ENCODE assay signal across 8 cellular contexts in the genomic region with DNA sequence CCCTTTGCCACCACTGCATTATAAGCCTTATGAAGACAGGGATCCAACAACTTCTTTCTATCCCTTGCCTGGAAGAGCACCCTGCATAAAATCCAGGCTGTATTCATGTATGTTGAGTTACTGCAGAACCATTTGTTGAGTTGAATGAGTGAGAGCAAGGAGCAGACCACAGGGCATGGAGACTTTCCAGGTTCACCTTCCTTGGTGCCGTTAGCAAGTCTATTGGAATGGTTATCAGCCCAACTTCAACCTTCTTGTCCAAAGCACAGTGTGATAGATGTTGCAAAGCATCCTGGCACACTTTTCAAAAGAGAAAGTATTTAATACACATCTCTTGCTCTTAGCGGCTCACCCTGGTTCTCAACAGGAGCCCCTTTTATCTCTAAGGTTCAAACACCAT.
"Had no signal": no experiment of that assay in that cellular context is flagged by ENCODE, and none has a peak within 500 bp of the region (broad histone marks: within the 10 kb centered on the region; RNA-seq: fewer than 3 reads in every experiment).

No MANE protein-coding gene starts in this region.

- H3K4me3 ChIP-seq: GM12878 had no signal

- DNase-seq: GDM1, GF-D8 had no signal

- FAIRE-seq: G401.6, GM12878, GM12891, GM12892, GM18507, GM19239 had no signal
